9 cellular contexts compared by ENCODE assay signal in genomic region chr3:44914936-44915335, GRCh38. TPM values are rescaled to one million over a fixed set of nuclear protein-coding genes. Genes with fewer than 3 reads are reported as not detected.
DNase-seq lines count a peak whose midpoint lies in the region; ATAC-seq, FAIRE-seq and TF ChIP-seq lines count a peak whose summit lies in the region.
"Had no signal": no experiment of that assay in that cellular context is flagged by ENCODE, and none has a peak within 500 bp of the region (broad histone marks: within the 10 kb centered on the region; RNA-seq: fewer than 3 reads in every experiment).

No MANE protein-coding gene starts in this region.

- POLR2A ChIA-PET in Panc1 (lab: Charles Lee): interaction anchor here (0.8 kb wide), 1 partner anchor 50 kb away, joined by 4 read pairs; no protein-coding TSS in a partner anchor

- H3K27ac ChIP-seq in Panc1 (ENCODE audit: low read length): no peak overlapping the region

- intact Hi-C loops in Panc1 (cut with micrococcal nuclease; ENCODE audit: unreplicated experiment): loop anchor here (5.0 kb wide), 1 partner anchor 383 kb away; no protein-coding TSS in a partner anchor
- intact Hi-C loops in sciatic nerve (cut with DNase I): no loop called here

- peak; percentile 53 for FAIRE-seq in H54 (lab: Jason Lieb, UNC)

- no TSS peak for BruUV-seq in Panc1 (replicated peaks; lab: Mats Ljungman, UMichigan)

- CTCF ChIA-PET in Panc1 (lab: Charles Lee): interaction anchor here (0.6 kb wide), 2 partner anchors 375 to 382 kb away, joined by 3 to 5 read pairs; no protein-coding TSS in a partner anchor

- no peak for TF ChIP-seq POLR2A in H54 (IDR thresholded peaks at IDR 0.05; ENCODE audit: low read depth, low read length)

- ATAC-seq in Panc1 (peak; percentile 80), sciatic nerve (peak; percentile 52), GM21529 (IDR thresholded peaks at IDR 0.05; ENCODE audit: unreplicated experiment) (no peak), HG03159 (IDR thresholded peaks at IDR 0.05; ENCODE audit: unreplicated experiment) (no peak), GM21360 (IDR thresholded peaks at IDR 0.05; ENCODE audit: unreplicated experiment) (no peak)

- peak; percentile 52 for TF ChIP-seq CTCF in Panc1 (IDR thresholded peaks at IDR 0.05)
- peak; percentile 22 for TF ChIP-seq CTCF in fibroblast of villous mesenchyme (IDR thresholded peaks at IDR 0.05; ENCODE audit: insufficient read depth, low read depth, low read length)

- in situ Hi-C loops in Panc1 (cut with HindIII; ENCODE audit: low pct_unique_long_range_greater_than_20kb, low sequenced_read_pairs): no loop called here

- no peaks in the 10 kb centered on the region for H3K4me1 ChIP-seq in Panc1 (ENCODE audit: control insufficient read depth, insufficient read depth, low read length)

- no peaks in the 10 kb centered on the region for H3K27me3 ChIP-seq in Panc1 (ENCODE audit: control insufficient read depth, insufficient read depth, low read length)

- no peaks in the 10 kb centered on the region for H3K36me3 ChIP-seq in Panc1 (ENCODE audit: control insufficient read depth, insufficient read depth, low read length)

- no peaks in the 10 kb centered on the region for H3K9me3 ChIP-seq in Panc1 (ENCODE audit: control insufficient read depth, insufficient read depth, low read depth, low read length)

- H3K4me3 ChIP-seq in Panc1 (ENCODE audit: low read depth in 2 of 2, low read length in 2 of 2): no peak overlapping the region
- H3K4me3 ChIP-seq in fibroblast of villous mesenchyme (ENCODE audit: low read depth, low read length): no peak overlapping the region

- peak; percentile 41 for DNase-seq in H54 (ENCODE audit: insufficient read length, low spot score)
- no peak for DNase-seq in Panc1 (ENCODE audit: low read depth, low spot score)
- no peak for DNase-seq in fibroblast of villous mesenchyme (ENCODE audit: low read depth)
- no peak for DNase-seq in sciatic nerve (ENCODE audit: low spot score)
- DNase-seq: naive B cell, NCI-H446 treated with DMSO at 0.1 percent for 48 hours had no signal

RNA-seq across cellular contexts. Expression of gene TGM4, which starts 40.5 kb away (rescaled TPM):
- total RNA-seq in Panc1 (2021; ENCODE audit: unreplicated experiment): 0.46 TPM
- polyA plus RNA-seq in Panc1 (2012; ENCODE audit: insufficient read length): 0.06 TPM
- total RNA-seq in fibroblast of villous mesenchyme: not detected in 2 replicates
- not detected for total RNA-seq in sciatic nerve

RNA-seq across cellular contexts. Expression of gene TMEM42, which starts 53.2 kb away (rescaled TPM):
- total RNA-seq in Panc1 (2021; ENCODE audit: unreplicated experiment): 12.7 TPM
- 8.9 TPM for polyA plus RNA-seq in Panc1 (2012; ENCODE audit: insufficient read length)
- 12.6 and 13.0 TPM in 2 replicates for total RNA-seq in fibroblast of villous mesenchyme
- 21.4 TPM for total RNA-seq in sciatic nerve

Comparison
In these comparisons a context has a peak if more than half of its experiments do, and no peak if none do; other contexts are left out.
1. ATAC-seq: peak in Panc1 (single experiment) and sciatic nerve (single experiment); none in GM21529 (single experiment), HG03159 (single experiment) and GM21360 (single experiment).